ENCODE assay signal across 24 cellular contexts in genomic region chr9:130311019-130311773, GRCh38. TPM values are rescaled to one million over a fixed set of nuclear protein-coding genes. Genes with fewer than 3 reads are reported as not detected.
DNase-seq lines count a peak whose midpoint lies in the region; ATAC-seq, FAIRE-seq and TF ChIP-seq lines count a peak whose summit lies in the region.
"Had no signal": no experiment of that assay in that cellular context is flagged by ENCODE, and none has a peak within 500 bp of the region (broad histone marks: within the 10 kb centered on the region; RNA-seq: fewer than 3 reads in every experiment).

No MANE protein-coding gene starts in this region.

- H3K9ac ChIP-seq in kidney (ENCODE audit: low read length in 2 of 2): no peak overlapping the region
- H3K9ac ChIP-seq: BLaER1 treated with 17β-estradiol and CSF1 and Interleukin-3, amounts not matched to agents 10 nM and 100 nM had no signal

- H3K27me3 ChIP-seq in right cardiac atrium (ENCODE audit: control insufficient read depth, insufficient read depth) (no peaks in the 10 kb centered on the region), psoas muscle (ENCODE audit: insufficient read depth in 3 of 3, low read length in 2 of 3) (peaks cover 0 to 50% (median 13%) of the 10 kb centered on the region in 3 donors)
- H3K27me3 ChIP-seq: BLaER1 treated with 17β-estradiol and CSF1 and Interleukin-3, amounts not matched to agents 10 nM and 100 nM; MG63 had no signal

- 86% methylated on average over 16 of the region's 16 CpGs for WGBS in right cardiac atrium
- WGBS in psoas muscle, 3 donors: 35 to 73% (median 48%) methylated on average over 16 of the region's 16 CpGs

- peak in 2 of 3 donors; percentile 4 to 22 for DNase-seq in right cardiac atrium
- no peak for DNase-seq in Right ventricle myocardium superior
- DNase-seq in kidney: peak; percentile 43
- DNase-seq in psoas muscle: peak in 1 of 2 donors; percentile 56
- DNase-seq in kidney tubule cell (ENCODE audit: low spot score): no peak
- DNase-seq in DMS114 treated with DMSO at 0.1 percent for 48 hours (lab: John Stamatoyannopoulos, UW; ENCODE audit: unreplicated experiment): no peak
- DNase-seq: AML-193; CD4-positive, alpha-beta memory T cell; COR-L47; GOT3; HCEC 1CT; KG1; MG63; NCI-H446 treated with DMSO at 0.1 percent for 48 hours; NCI-H526; SIG-M5 had no signal

- no peaks in the 10 kb centered on the region for H3K9me3 ChIP-seq in right cardiac atrium (ENCODE audit: control insufficient read depth, low read length)
- no peaks in the 10 kb centered on the region for H3K9me3 ChIP-seq in kidney (ENCODE audit: control insufficient read depth in 1 of 2, low read length in 2 of 2)
- no peaks in the 10 kb centered on the region for H3K9me3 ChIP-seq in psoas muscle
- H3K9me3 ChIP-seq: BLaER1 treated with 17β-estradiol and CSF1 and Interleukin-3, amounts not matched to agents 10 nM and 100 nM; MG63 had no signal

- H3K4me1 ChIP-seq in right cardiac atrium (ENCODE audit: control insufficient read depth, insufficient read depth, low read length): peaks cover 3% of the 10 kb centered on the region
- H3K4me1 ChIP-seq in kidney (ENCODE audit: control insufficient read depth in 1 of 2, insufficient read depth in 1 of 2, low read depth in 1 of 2, low read length in 2 of 2): peaks cover 0 to 2% of the 10 kb centered on the region in 2 donors
- no peaks in the 10 kb centered on the region for H3K4me1 ChIP-seq in psoas muscle

- H3K4me3 ChIP-seq in right cardiac atrium (ENCODE audit: low read length) (no peak overlapping the region), kidney (ENCODE audit: low read length in 2 of 2) (no peak overlapping the region), psoas muscle (no peak overlapping the region)
- H3K4me3 ChIP-seq: BLaER1 treated with 17β-estradiol and CSF1 and Interleukin-3, amounts not matched to agents 10 nM and 100 nM; MG63; SK-N-MC had no signal

- intact Hi-C loops in right cardiac atrium (cut with DNase I) (no loop called here), Right ventricle myocardium superior (cut with DNase I) (no loop called here), kidney (cut with DNase I) (no loop called here), psoas muscle (cut with DNase I) (no loop called here)

- H3K27ac ChIP-seq in right cardiac atrium (ENCODE audit: low read length): no peak overlapping the region
- H3K27ac ChIP-seq in kidney (ENCODE audit: low read depth in 2 of 2, low read length in 2 of 2): no peak overlapping the region
- H3K27ac ChIP-seq in psoas muscle: no peak overlapping the region
- H3K27ac ChIP-seq: BLaER1 treated with 17β-estradiol and CSF1 and Interleukin-3, amounts not matched to agents 10 nM and 100 nM; RWPE1; SK-N-MC had no signal

- H3K36me3 ChIP-seq in kidney (ENCODE audit: control insufficient read depth in 1 of 2, insufficient read depth in 2 of 2, low read length in 2 of 2) (no peaks in the 10 kb centered on the region), psoas muscle (ENCODE audit: insufficient read depth in 1 of 2, low read depth in 1 of 2) (no peaks in the 10 kb centered on the region)
- H3K36me3 ChIP-seq: BLaER1 treated with 17β-estradiol and CSF1 and Interleukin-3, amounts not matched to agents 10 nM and 100 nM; MG63 had no signal

- no peak for TF ChIP-seq CTCF in kidney (IDR thresholded peaks at IDR 0.05; ENCODE audit: borderline replicate concordance, extremely low read depth, insufficient read depth)
- TF ChIP-seq CTCF in psoas muscle (IDR thresholded peaks at IDR 0.05): no peak

- ATAC-seq in right cardiac atrium: no peak
- ATAC-seq in Right ventricle myocardium superior (ENCODE audit: poor library complexity): no peak
- ATAC-seq in psoas muscle: peak; percentile 11 to 45 (median 34)
- ATAC-seq in GM18873 (IDR thresholded peaks at IDR 0.05; ENCODE audit: low FRiP score, unreplicated experiment): no peak
- ATAC-seq: Panc1 had no signal

- no peak for FAIRE-seq in kidney (lab: Jason Lieb, UNC)
- FAIRE-seq: A204.1, G401.6 had no signal

RNA-seq across cellular contexts. Expression of gene HMCN2, which starts 45.6 kb away (rescaled TPM):
- total RNA-seq in right cardiac atrium: 1 to 10 TPM; 2.3 to 5.1 (median 3.9) TPM
- polyA plus RNA-seq in right cardiac atrium: 6.1 TPM
- 5.2 TPM for total RNA-seq in Right ventricle myocardium superior
- 8.6 TPM for total RNA-seq in kidney
- 0.99 TPM for polyA plus RNA-seq in kidney (ENCODE audit: insufficient read depth, low read depth, low replicate concordance)
- total RNA-seq in psoas muscle: 10 to 100 TPM in 1 of 4 donors, 1 to 10 TPM in 3; 3.6 to 13.2 (median 7.2) TPM
- polyA plus RNA-seq in psoas muscle: 1 to 10 TPM; 5.0 to 8.0 (median 6.3) TPM
- total RNA-seq: CD4-positive, alpha-beta memory T cell; OCI-LY7 had no signal
- polyA plus RNA-seq: CD4-positive, alpha-beta memory T cell had no signal

Comparison
In these comparisons a context has a peak if more than half of its experiments do, and no peak if none do; other contexts are left out.
1. DNase-seq: peak in right cardiac atrium (2 of 3) and kidney (single experiment); none in Right ventricle myocardium superior (single experiment), kidney tubule cell (single experiment) and DMS114 treated with DMSO at 0.1 percent for 48 hours (single experiment).
2. ATAC-seq: peak in psoas muscle (4 of 4); none in right cardiac atrium (0 of 2), Right ventricle myocardium superior (single experiment) and GM18873 (single experiment).